ENCODE assay signal across 22 cellular contexts in genomic region chr6:127475135-127475822, GRCh38. TPM values are rescaled to one million over a fixed set of nuclear protein-coding genes. Genes with fewer than 3 reads are reported as not detected.
"Had no signal": no experiment of that assay in that cellular context is flagged by ENCODE, and none has a peak within 500 bp of the region (broad histone marks: within the 10 kb centered on the region; RNA-seq: fewer than 3 reads in every experiment).

No MANE protein-coding gene starts in this region.

- H3K9me3 ChIP-seq: ascending aorta, esophagus squamous epithelium, ovary, SK-N-SH, tibial nerve, uterus had no signal

- H3K27me3 Mint-ChIP-seq: activated CD4-positive, alpha-beta T cell treated with anti-CD3 and anti-CD28 coated beads, Interleukin-2, amount 10 ng/mL, durations not matched to agents 24 days and 14 days; stimulated activated memory B cell treated with anti-CD40 and anti-IgM and Interleukin-4, amounts not matched to agents 10 μg/mL and 1 μg/mL and 100 μg/mL, for 72 hours had no signal

- H3K4me3 Mint-ChIP-seq: activated CD4-positive, alpha-beta T cell treated with anti-CD3 and anti-CD28 coated beads, Interleukin-2, amount 10 ng/mL, durations not matched to agents 24 days and 14 days; immature natural killer cell; stimulated activated memory B cell treated with anti-CD40 and anti-IgM and Interleukin-4, amounts not matched to agents 10 μg/mL and 1 μg/mL and 100 μg/mL, for 72 hours; T-cell had no signal

- H3K27me3 ChIP-seq: ascending aorta, esophagus squamous epithelium, ovary, tibial nerve, uterus had no signal

- ATAC-seq: naive thymus-derived CD4-positive, alpha-beta T cell; sciatic nerve; stimulated activated memory B cell treated with anti-CD40 and anti-IgM and Interleukin-4, amounts not matched to agents 10 μg/mL and 1 μg/mL and 100 μg/mL, for 72 hours; T-cell had no signal

- H3K4me1 ChIP-seq: ascending aorta, esophagus squamous epithelium, tibial nerve, uterus had no signal

- H3K27ac Mint-ChIP-seq: activated CD4-positive, alpha-beta T cell treated with anti-CD3 and anti-CD28 coated beads, Interleukin-2, amount 10 ng/mL, durations not matched to agents 24 days and 14 days; immature natural killer cell; naive thymus-derived CD4-positive, alpha-beta T cell; stimulated activated memory B cell treated with anti-CD40 and anti-IgM and Interleukin-4, amounts not matched to agents 10 μg/mL and 1 μg/mL and 100 μg/mL, for 72 hours; T-cell had no signal

- H3K4me3 ChIP-seq: ascending aorta, esophagus squamous epithelium, ovary, tibial nerve, uterus had no signal

- H3K4me1 Mint-ChIP-seq: immature natural killer cell, T-cell had no signal

- H3K36me3 ChIP-seq: ascending aorta, ovary, uterus had no signal

- DNase-seq: activated CD4-positive, alpha-beta T cell treated with anti-CD3 and anti-CD28 coated beads, Interleukin-2, amount 10 ng/mL, durations not matched to agents 24 days and 14 days; activated CD4-positive, CD25-positive, alpha-beta regulatory T cell; activated naive CD4-positive, alpha-beta T cell treated with Interleukin-2 at 50 U/mL for 16 hours; cerebellar nuclear complex; effector memory CD4-positive, alpha-beta T cell; esophagus squamous epithelium; immature natural killer cell; kidney glomerular epithelial cell; mesenchymal stem cell; naive thymus-derived CD4-positive, alpha-beta T cell; SK-N-SH; substantia nigra; T-cell; T-helper 9 cell; uterus had no signal

- H3K9me3 Mint-ChIP-seq: activated CD4-positive, alpha-beta T cell treated with anti-CD3 and anti-CD28 coated beads, Interleukin-2, amount 10 ng/mL, durations not matched to agents 24 days and 14 days; immature natural killer cell; naive thymus-derived CD4-positive, alpha-beta T cell; stimulated activated memory B cell treated with anti-CD40 and anti-IgM and Interleukin-4, amounts not matched to agents 10 μg/mL and 1 μg/mL and 100 μg/mL, for 72 hours; T-cell had no signal

- H3K27ac ChIP-seq: ascending aorta, esophagus squamous epithelium, ovary, tibial nerve, uterus had no signal

RNA-seq across cellular contexts. Expression of gene KIAA0408, which starts 16.1 kb away (rescaled TPM):
- total RNA-seq: ascending aorta, endothelial cell of umbilical vein, pulmonary artery endothelial cell had no signal
